In the genomic region with DNA sequence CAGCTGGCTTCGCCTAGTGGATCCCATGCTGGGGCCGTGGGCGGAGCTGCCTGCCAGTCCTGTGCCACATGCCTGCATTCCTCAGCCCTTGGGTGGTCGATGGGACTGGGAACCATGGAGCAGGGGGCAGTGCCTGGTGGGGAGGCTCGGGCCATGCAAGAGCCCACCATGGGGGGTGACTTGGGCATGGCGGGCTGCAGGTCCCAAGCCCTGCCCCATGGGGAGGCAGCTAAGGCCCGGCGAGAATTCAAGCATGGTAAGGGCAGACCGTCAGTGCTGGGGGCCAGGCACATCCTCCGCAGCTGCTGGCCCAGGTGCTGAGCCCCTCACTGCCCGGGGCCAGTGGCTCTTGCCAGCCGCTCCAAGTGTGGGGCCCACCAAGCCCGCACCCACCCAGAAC, we compare ENCODE assay signal across 25 cellular contexts.
"Had no signal": no experiment of that assay in that cellular context is flagged by ENCODE, and none has a peak within 500 bp of the region (broad histone marks: within the 10 kb centered on the region; RNA-seq: fewer than 3 reads in every experiment).

No MANE protein-coding gene starts in this region.

- ATAC-seq: gastroesophageal sphincter, left cardiac atrium, left lung, left ventricle myocardium superior, mucosa of descending colon had no signal

- FAIRE-seq: colon, endothelial cell of umbilical vein, frontal cortex had no signal

- H3K36me3 Mint-ChIP-seq: immature natural killer cell, mesothelial cell of epicardium had no signal

- H3K4me1 ChIP-seq: esophagus squamous epithelium, gastroesophageal sphincter, heart left ventricle, left lung, lower lobe of right lung had no signal

- H3K27ac ChIP-seq: coronary artery, dorsolateral prefrontal cortex, esophagus squamous epithelium, gastroesophageal sphincter, heart left ventricle, hepatocyte, left lung, lower lobe of right lung had no signal

- H3K36me3 ChIP-seq: esophagus squamous epithelium, gastroesophageal sphincter, heart left ventricle, left lung, lower lobe of right lung had no signal

- H3K27me3 ChIP-seq: dorsolateral prefrontal cortex, esophagus squamous epithelium, gastroesophageal sphincter, heart left ventricle, hepatocyte, left lung had no signal

- H3K27ac Mint-ChIP-seq: immature natural killer cell, mesothelial cell of epicardium had no signal

- DNase-seq: cerebellar nuclear complex; dermis blood vessel endothelial cell; dorsolateral prefrontal cortex; effector CD4-positive, alpha-beta T cell; effector memory CD4-positive, alpha-beta T cell; esophagus squamous epithelium; foreskin fibroblast; heart left ventricle; hypothalamus; immature natural killer cell; islet precursor cell; left cardiac atrium; left ventricle myocardium superior; lower lobe of right lung; mesenchymal stem cell; mucosa of descending colon had no signal

- H3K4me3 ChIP-seq: coronary artery, dorsolateral prefrontal cortex, esophagus squamous epithelium, gastroesophageal sphincter, heart left ventricle, hepatocyte, left lung, lower lobe of right lung, mucosa of descending colon had no signal

- H3K9me3 ChIP-seq: esophagus squamous epithelium, lower lobe of right lung, mucosa of descending colon had no signal

- H3K4me3 Mint-ChIP-seq: central memory CD8-positive, alpha-beta T cell; immature natural killer cell; mesothelial cell of epicardium had no signal

- H3K4me2 ChIP-seq: hepatocyte had no signal

- H2AFZ ChIP-seq: hepatocyte had no signal

- H3K27me3 Mint-ChIP-seq: central memory CD8-positive, alpha-beta T cell had no signal

- H3K4me1 Mint-ChIP-seq: central memory CD8-positive, alpha-beta T cell; immature natural killer cell; mesothelial cell of epicardium had no signal

- H3K79me2 ChIP-seq: hepatocyte had no signal

- H3K9me3 Mint-ChIP-seq: central memory CD8-positive, alpha-beta T cell had no signal
